ENCODE assay signal across 1 cellular context in genomic region chr1:152034654-152035405, GRCh38.
TF ChIP-seq lines count a peak whose summit lies in the region.

No MANE protein-coding gene starts in this region.

TF ChIP-seq in K562, 482 proteins besides CTCF, POLR2A, EP300 and RAD21 (continued from another document and continues in another):
- no peak for TF ChIP-seq CHD7 (IDR thresholded peaks at IDR 0.05; ENCODE audit: low read depth, low read length)
- no peak for TF ChIP-seq UBTF (IDR thresholded peaks at IDR 0.05; ENCODE audit: borderline replicate concordance in 1 of 2, low read depth in 2 of 2, low read length in 2 of 2)
- TF ChIP-seq BDP1 (IDR thresholded peaks at IDR 0.05; ENCODE audit: insufficient read depth, insufficient read length) = no peak
- peak; percentile 66; the same call in 1 of the 2 replicates for TF ChIP-seq ATF4 (CRISPR knock-in tag; IDR thresholded peaks at IDR 0.05)
- no peak for TF ChIP-seq NR0B1 (IDR thresholded peaks at IDR 0.05; ENCODE audit: partially characterized antibody)
- no peak for TF ChIP-seq ELF4 (CRISPR knock-in tag; IDR thresholded peaks at IDR 0.05)
- no peak for TF ChIP-seq COPS2 (conservative IDR thresholded peaks at IDR 0.05)
- no peak for TF ChIP-seq ZNF561 (CRISPR knock-in tag; conservative IDR thresholded peaks at IDR 0.05)
- TF ChIP-seq HSF4 (CRISPR knock-in tag; IDR thresholded peaks at IDR 0.05; ENCODE audit: borderline replicate concordance) = no peak
- no peak for TF ChIP-seq WHSC1 (IDR thresholded peaks at IDR 0.05; ENCODE audit: low read length)
- TF ChIP-seq ZBTB1 (CRISPR knock-in tag; IDR thresholded peaks at IDR 0.05; ENCODE audit: borderline replicate concordance, low read depth) = no peak
- no peak for TF ChIP-seq ZNF23 (CRISPR knock-in tag; IDR thresholded peaks at IDR 0.05)
- no peak for TF ChIP-seq KAT8 (IDR thresholded peaks at IDR 0.05; ENCODE audit: low read depth)
- no peak for TF ChIP-seq SRF (CRISPR knock-in tag; IDR thresholded peaks at IDR 0.05)
- no peak for TF ChIP-seq MTF1 (CRISPR knock-in tag; IDR thresholded peaks at IDR 0.05; ENCODE audit: borderline replicate concordance)
- no peak for TF ChIP-seq SAFB (IDR thresholded peaks at IDR 0.05; ENCODE audit: borderline replicate concordance, low read depth, low read length)
- TF ChIP-seq HMBOX1 (IDR thresholded peaks at IDR 0.05) = peak; percentile 60
- TF ChIP-seq NR2C2 (CRISPR knock-in tag; IDR thresholded peaks at IDR 0.05) = no peak
- TF ChIP-seq NR2C2 (tag; IDR thresholded peaks at IDR 0.05) = peak; percentile 60; the same call in 1 of the 2 replicates
- no peak for TF ChIP-seq ZNF174 (CRISPR knock-in tag; IDR thresholded peaks at IDR 0.05)
- TF ChIP-seq KLF10 (CRISPR knock-in tag; IDR thresholded peaks at IDR 0.05) = no peak
- no peak for TF ChIP-seq ZKSCAN3 (CRISPR knock-in tag; IDR thresholded peaks at IDR 0.05)
- no peak for TF ChIP-seq ZBTB5 (IDR thresholded peaks at IDR 0.05)
- peak; percentile 74 for TF ChIP-seq SOX6 (IDR thresholded peaks at IDR 0.05)
- no peak for TF ChIP-seq ZBTB40 (IDR thresholded peaks at IDR 0.05)
- TF ChIP-seq ZBTB40 (CRISPR knock-in tag; IDR thresholded peaks at IDR 0.05) = no peak
